In genomic region chr5:57407391-57407790, GRCh38 we compare ENCODE assay signal across 25 cellular contexts.
DNase-seq lines count a peak whose midpoint lies in the region; ATAC-seq, FAIRE-seq and TF ChIP-seq lines count a peak whose summit lies in the region.
"Had no signal": no experiment of that assay in that cellular context is flagged by ENCODE, and none has a peak within 500 bp of the region (broad histone marks: within the 10 kb centered on the region; RNA-seq: fewer than 3 reads in every experiment).

No MANE protein-coding gene starts in this region.

- peak; percentile 6 to 61 for DNase-seq in NCI-H524 (lab: John Stamatoyannopoulos, UW)
- no peak for DNase-seq in NCI-H524 treated with DMSO at 0.1 percent for 48 hours (lab: John Stamatoyannopoulos, UW)
- DNase-seq in IMR-90: no peak
- DNase-seq in ascending aorta (ENCODE audit: low spot score in 2 of 2): no peak
- no peak for DNase-seq in thoracic aorta (ENCODE audit: low spot score)
- DNase-seq in activated naive CD4-positive, alpha-beta T cell treated with anti-CD3 and anti-CD28 coated beads for 36 hours: no peak
- DNase-seq in H54 (ENCODE audit: insufficient read length, low spot score): no peak
- DNase-seq in spleen: no peak
- DNase-seq: Calu3, HCEC 1CT, NCI-H1092, NCI-H1417 treated with DMSO at 0.1 percent for 48 hours, NCI-H1694 treated with DMSO at 0.1 percent for 48 hours, NCI-H2081 treated with DMSO at 0.1 percent for 48 hours, NCI-H2171, NCI-H226, NCI-H526 treated with DMSO at 0.1 percent for 48 hours, PC-9, SJCRH30 had no signal

- no peak overlapping the region for H4K8ac ChIP-seq in IMR-90 (ENCODE audit: low read depth in 2 of 2, low read length in 2 of 2)

- H2BK5ac ChIP-seq in IMR-90 (ENCODE audit: low read depth, low read length, poor library complexity, severe bottlenecking): no peak overlapping the region

- H3K9ac ChIP-seq in IMR-90 (ENCODE audit: low read depth, low read length): no peak overlapping the region
- H3K9ac ChIP-seq: KMS-11 had no signal

- no peaks in the 10 kb centered on the region for H3K4me1 Mint-ChIP-seq in activated naive CD4-positive, alpha-beta T cell treated with anti-CD3 and anti-CD28 coated beads for 36 hours (ENCODE audit: low read depth)
- H3K4me1 Mint-ChIP-seq: GM23338 had no signal

- no peak overlapping the region for H3K27ac ChIP-seq in IMR-90 (ENCODE audit: insufficient read depth, low read length)
- H3K27ac ChIP-seq in ascending aorta: peak overlapping the region; percentile 55 to 79
- H3K27ac ChIP-seq in thoracic aorta: peak overlapping the region; percentile 25 to 80
- H3K27ac ChIP-seq in spleen: no peak overlapping the region
- H3K27ac ChIP-seq: 22Rv1, KMS-11, PC-9, SJCRH30 had no signal

- WGBS in IMR-90 (ENCODE audit: extremely low coverage in 2 of 2, insufficient read length in 1 of 2), 2 experiments: 100% methylated on average over 1 to 2 of the region's 5 CpGs
- WGBS in spleen, 5 donors: 62 to 93% (median 81%) methylated on average over 5 of the region's 5 CpGs

- no peak overlapping the region for H2BK120ac ChIP-seq in IMR-90 (ENCODE audit: low read depth, low read length)

- peaks cover 10% of the 10 kb centered on the region for H3K4me1 ChIP-seq in IMR-90 (ENCODE audit: control insufficient read depth, insufficient read depth, low read length)
- peaks cover 17 to 67% of the 10 kb centered on the region in 2 donors for H3K4me1 ChIP-seq in ascending aorta
- H3K4me1 ChIP-seq in thoracic aorta (ENCODE audit: control insufficient read depth in 1 of 2, low read depth in 2 of 2): peaks cover 60 to 82% of the 10 kb centered on the region in 2 donors
- H3K4me1 ChIP-seq in spleen: peaks cover 0 to 15% (median 5%) of the 10 kb centered on the region in 6 donors
- H3K4me1 ChIP-seq: SJCRH30 had no signal

- H2BK15ac ChIP-seq in IMR-90 (ENCODE audit: low read depth, low read length): no peak overlapping the region

- no peak overlapping the region for H2AFZ ChIP-seq in IMR-90 (replicated peaks; ENCODE audit: low read length, poor library complexity)
- H2AFZ ChIP-seq: GM23338, PC-9 had no signal

- H3K4me2 ChIP-seq in IMR-90 (ENCODE audit: low read depth, low read length): no peak overlapping the region
- H3K4me2 ChIP-seq: GM23338, KMS-11, PC-9 had no signal

- H3K79me1 ChIP-seq in IMR-90 (ENCODE audit: low read depth in 1 of 2, low read length in 2 of 2): no peaks in the 10 kb centered on the region

- no peak for TF ChIP-seq CTCF in IMR-90 (conservative IDR thresholded peaks at IDR 0.05; ENCODE audit: low read depth, low read length)
- no peak for TF ChIP-seq CTCF in ascending aorta (IDR thresholded peaks at IDR 0.05)
- no peak for TF ChIP-seq CTCF in thoracic aorta (IDR thresholded peaks at IDR 0.05)
- no peak for TF ChIP-seq CTCF in spleen (IDR thresholded peaks at IDR 0.05 in 8 of 11, conservative IDR thresholded peaks at IDR 0.05 in 3 of 11)

- no peak for TF ChIP-seq RAD21 in IMR-90 (IDR thresholded peaks at IDR 0.05; ENCODE audit: low read length)

- H3K18ac ChIP-seq in IMR-90 (ENCODE audit: low read depth, low read length): no peak overlapping the region

- no peaks in the 10 kb centered on the region for H3K9me3 Mint-ChIP-seq in activated naive CD4-positive, alpha-beta T cell treated with anti-CD3 and anti-CD28 coated beads for 36 hours
- H3K9me3 Mint-ChIP-seq: GM23338, IgD-negative memory B cell had no signal

- H3K27ac Mint-ChIP-seq in activated naive CD4-positive, alpha-beta T cell treated with anti-CD3 and anti-CD28 coated beads for 36 hours: no peak overlapping the region
- H3K27ac Mint-ChIP-seq: GM23338, IgD-negative memory B cell had no signal

- no peaks in the 10 kb centered on the region for H3K36me3 Mint-ChIP-seq in activated naive CD4-positive, alpha-beta T cell treated with anti-CD3 and anti-CD28 coated beads for 36 hours (ENCODE audit: low read depth)
- H3K36me3 Mint-ChIP-seq: IgD-negative memory B cell had no signal

- H3K4me3 ChIP-seq in IMR-90 (ENCODE audit: insufficient read depth, low read depth, low read length): no peak overlapping the region
- no peak overlapping the region for H3K4me3 ChIP-seq in ascending aorta
- no peak overlapping the region for H3K4me3 ChIP-seq in thoracic aorta
- H3K4me3 ChIP-seq in spleen: no peak overlapping the region
- H3K4me3 ChIP-seq: GM23338, PC-9, SJCRH30 had no signal

- no peaks in the 10 kb centered on the region for H4K20me1 ChIP-seq in IMR-90 (ENCODE audit: insufficient read depth, low read length)

- H3K27me3 Mint-ChIP-seq in activated naive CD4-positive, alpha-beta T cell treated with anti-CD3 and anti-CD28 coated beads for 36 hours (ENCODE audit: low read depth): peaks cover 2% of the 10 kb centered on the region
- H3K27me3 Mint-ChIP-seq: IgD-negative memory B cell had no signal

- peak overlapping the region; percentile 8; the same call in 1 of the 2 replicates for H2AK5ac ChIP-seq in IMR-90 (ENCODE audit: low read depth, low read length)

- no peaks in the 10 kb centered on the region for H3K9me1 ChIP-seq in IMR-90 (ENCODE audit: insufficient read depth, low read length)

- H3K4ac ChIP-seq in IMR-90 (ENCODE audit: low read depth, low read length): no peak overlapping the region

- H2AK9ac ChIP-seq in IMR-90 (replicated peaks; ENCODE audit: low read depth, low read length, poor library complexity): no peak overlapping the region

- in situ Hi-C loops in IMR-90 (cut with MboI; ENCODE audit: low sequenced_read_pairs): loop anchor here (25.0 kb wide), 1 partner anchor 1055 kb away; the partner anchor contains the start of gene PLK2

- H3K27me3 ChIP-seq in IMR-90 (ENCODE audit: control insufficient read depth, insufficient read depth, low read length) (no peaks in the 10 kb centered on the region), ascending aorta (no peaks in the 10 kb centered on the region), thoracic aorta (replicated peaks; ENCODE audit: insufficient read depth) (no peaks in the 10 kb centered on the region), spleen (replicated peaks in 1 of 7) (no peaks in the 10 kb centered on the region)
- H3K27me3 ChIP-seq: SJCRH30 had no signal

- ATAC-seq in IMR-90 (ENCODE audit: low read depth) (no peak), thoracic aorta (ENCODE audit: insufficient number of reproducible peaks, low FRiP score, low read depth) (no peak)
- ATAC-seq: GM23338, SK-N-SH treated with all-trans-retinoic acid at 6 μM for 48 hours had no signal

- no peaks in the 10 kb centered on the region for H3K9me3 ChIP-seq in IMR-90 (ENCODE audit: control insufficient read depth, insufficient read depth, low read length)
- H3K9me3 ChIP-seq in ascending aorta: no peaks in the 10 kb centered on the region
- H3K9me3 ChIP-seq in thoracic aorta: no peaks in the 10 kb centered on the region
- no peaks in the 10 kb centered on the region for H3K9me3 ChIP-seq in spleen
- H3K9me3 ChIP-seq: SJCRH30 had no signal

- TF ChIP-seq POLR2A in IMR-90 (IDR thresholded peaks at IDR 0.05; ENCODE audit: low read depth, low read length) (no peak), H54 (IDR thresholded peaks at IDR 0.05; ENCODE audit: low read depth, low read length) (no peak), spleen (IDR thresholded peaks at IDR 0.05) (no peak)

- H3K14ac ChIP-seq in IMR-90 (replicated peaks; ENCODE audit: low read depth, low read length): 0 out of 2 replicates have a peak overlapping the region, but pooled peaks have one; percentile 29

- H3K4me3 Mint-ChIP-seq in activated naive CD4-positive, alpha-beta T cell treated with anti-CD3 and anti-CD28 coated beads for 36 hours: no peak overlapping the region
- H3K4me3 Mint-ChIP-seq: GM23338, IgD-negative memory B cell had no signal

- no TSS peak for BruUV-seq in IMR-90 (replicated peaks; lab: Mats Ljungman, UMichigan)

- H2BK20ac ChIP-seq in IMR-90 (ENCODE audit: low read depth, low read length): no peak overlapping the region

- intact Hi-C loops in IMR-90 (cut with micrococcal nuclease) (no loop called here), ascending aorta (cut with DNase I) (loop anchor here (5.0 to 10.0 kb wide), 4 partner anchors 45 to 1057 kb away; partner anchors contain the start of genes PLK2 and SETD9), spleen (cut with DNase I; ENCODE audit: low total_unique reads) (no loop called here)
- intact Hi-C loops in activated naive CD4-positive, alpha-beta T cell treated with anti-CD3 and anti-CD28 coated beads for 36 hours (cut with micrococcal nuclease): no loop called here

- H4K91ac ChIP-seq in IMR-90 (ENCODE audit: insufficient read depth, low read depth, low read length): no peak overlapping the region

- no peak overlapping the region for H4K5ac ChIP-seq in IMR-90 (ENCODE audit: low read depth, low read length)

- POLR2A ChIA-PET in IMR-90 (lab: Charles Lee; ENCODE audit: unreplicated experiment): no interaction called here

- dilution Hi-C loops in IMR-90 (cut with HindIII; ENCODE audit: low sequenced_read_pairs, unreplicated experiment): no loop called here

- H3K36me3 ChIP-seq in IMR-90 (ENCODE audit: control insufficient read depth, insufficient read depth, low read length) (no peaks in the 10 kb centered on the region), ascending aorta (no peaks in the 10 kb centered on the region), thoracic aorta (no peaks in the 10 kb centered on the region), spleen (no peaks in the 10 kb centered on the region)
- H3K36me3 ChIP-seq: SJCRH30 had no signal

- no peak overlapping the region for H3K23ac ChIP-seq in IMR-90 (ENCODE audit: low read depth, low read length)

- no peak overlapping the region for H3K56ac ChIP-seq in IMR-90 (ENCODE audit: extremely low read depth, insufficient read depth, low read length)

- FAIRE-seq in H54 (lab: Jason Lieb, UNC): no peak
- FAIRE-seq: GM18507 had no signal

- CTCF ChIA-PET in IMR-90 (lab: Yijun Ruan, JAX): no interaction called here
- CTCF ChIA-PET in activated naive CD4-positive, alpha-beta T cell treated with anti-CD3 and anti-CD28 coated beads for 36 hours (lab: Charles Lee): no interaction called here

TF ChIP-seq in IMR-90, 13 proteins besides CTCF, POLR2A, EP300 and RAD21:
- TF ChIP-seq RCOR1 (IDR thresholded peaks at IDR 0.05; ENCODE audit: insufficient replicate concordance, low read length) (no peak), SMC3 (IDR thresholded peaks at IDR 0.05; ENCODE audit: low read depth, low read length) (no peak), MAFK (IDR thresholded peaks at IDR 0.05; ENCODE audit: low read depth, low read length) (no peak)

Comparison
In these comparisons a context has a peak if more than half of its experiments do, and no peak if none do; other contexts are left out.
1. DNase-seq: peak in NCI-H524 (2 of 2); none in NCI-H524 treated with DMSO at 0.1 percent for 48 hours (single experiment), IMR-90 (single experiment), ascending aorta (0 of 2), thoracic aorta (single experiment), activated naive CD4-positive, alpha-beta T cell treated with anti-CD3 and anti-CD28 coated beads for 36 hours (single experiment), H54 (single experiment) and spleen (single experiment).
2. H3K27ac ChIP-seq: peak in ascending aorta (2 of 2) and thoracic aorta (2 of 2); none in IMR-90 (single experiment) and spleen (0 of 8).